Comparison of ENCODE assay signal across 8 cellular contexts in the genomic region with DNA sequence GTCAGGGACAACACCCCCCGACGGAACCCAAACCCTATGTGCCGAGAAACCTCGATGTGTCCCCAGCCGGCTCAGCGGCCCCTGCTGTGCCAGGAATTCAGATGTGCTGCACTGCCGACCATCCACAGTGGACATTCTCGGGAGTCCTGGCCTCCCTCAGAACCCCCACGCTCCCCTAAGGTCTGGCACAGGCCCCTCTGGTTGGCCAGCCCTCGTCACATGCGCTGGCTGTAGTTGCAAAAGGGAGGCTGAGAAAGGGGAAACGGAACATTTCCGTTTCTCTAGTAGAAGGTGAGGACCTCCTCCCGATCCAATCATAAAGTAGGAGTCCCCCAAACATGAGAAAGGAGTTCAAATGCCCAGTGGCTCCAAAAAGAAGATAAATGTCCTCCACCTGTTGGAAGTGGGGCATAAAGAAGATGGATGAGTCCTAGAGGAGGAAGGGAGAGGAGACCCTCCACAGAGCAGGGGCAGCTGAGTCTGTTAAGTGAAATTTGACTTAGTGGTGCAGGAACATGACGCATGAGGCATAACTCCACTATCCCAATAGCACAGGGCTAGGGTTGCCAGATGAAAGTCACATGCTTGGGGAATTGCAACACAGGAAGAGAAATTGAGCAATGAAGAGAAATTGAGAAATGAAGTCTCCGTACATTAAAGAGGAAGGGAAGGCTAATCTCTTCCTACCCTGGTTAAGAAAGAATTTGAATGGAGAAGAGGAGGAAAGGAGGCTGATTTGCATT. TPM values are rescaled to one million over a fixed set of nuclear protein-coding genes. Genes with fewer than 3 reads are reported as not detected.
DNase-seq lines count a peak whose midpoint lies in the region; ATAC-seq and TF ChIP-seq lines count a peak whose summit lies in the region.

No MANE protein-coding gene starts in this region.

- peak; percentile 9 for TF ChIP-seq CTCF in neutrophil (IDR thresholded peaks at IDR 0.05)
- TF ChIP-seq CTCF in activated CD8-positive, alpha-beta T cell treated with anti-CD3 and anti-CD28 coated beads for 36 hours (IDR thresholded peaks at IDR 0.05): no peak

- no peaks in the 10 kb centered on the region for H3K9me3 Mint-ChIP-seq in activated CD8-positive, alpha-beta T cell treated with anti-CD3 and anti-CD28 coated beads for 36 hours

- H3K36me3 Mint-ChIP-seq in activated CD8-positive, alpha-beta T cell treated with anti-CD3 and anti-CD28 coated beads for 36 hours (ENCODE audit: low read depth): no peaks in the 10 kb centered on the region

- CTCF ChIA-PET in activated CD8-positive, alpha-beta T cell treated with anti-CD3 and anti-CD28 coated beads for 36 hours (lab: Charles Lee): interaction anchor here (0.9 to 1.6 kb wide), 6 partner anchors 8 to 357 kb away, joined by 3 to 13 read pairs (median 4); no protein-coding TSS in a partner anchor

- intact Hi-C loops in activated CD8-positive, alpha-beta T cell treated with anti-CD3 and anti-CD28 coated beads for 36 hours (cut with micrococcal nuclease): loop anchor here (2.0 to 10.0 kb wide), 2 partner anchors 50 to 88 kb away; partner anchors contain the start of gene WSB1

- POLR2A ChIA-PET in activated CD8-positive, alpha-beta T cell treated with anti-CD3 and anti-CD28 coated beads for 36 hours (lab: Charles Lee): no interaction called here

- no peaks in the 10 kb centered on the region for H3K9me3 ChIP-seq in neutrophil

- peak overlapping the region; percentile 95 for H3K27ac ChIP-seq in neutrophil

- H3K27ac Mint-ChIP-seq in activated CD8-positive, alpha-beta T cell treated with anti-CD3 and anti-CD28 coated beads for 36 hours: no peak overlapping the region

- H3K4me1 Mint-ChIP-seq in activated CD8-positive, alpha-beta T cell treated with anti-CD3 and anti-CD28 coated beads for 36 hours (ENCODE audit: low read depth): peaks cover 11% of the 10 kb centered on the region

- H3K4me3 ChIP-seq in neutrophil (ENCODE audit: low read depth in 1 of 2, low read length in 1 of 2): peak overlapping the region; percentile 42 to 52

- H3K4me3 Mint-ChIP-seq in activated CD8-positive, alpha-beta T cell treated with anti-CD3 and anti-CD28 coated beads for 36 hours: no peak overlapping the region

- H3K4me1 ChIP-seq in neutrophil (ENCODE audit: control insufficient read depth in 1 of 2, insufficient read depth in 1 of 2, low read depth in 1 of 2, low read length in 1 of 2): peaks cover 69% of the 10 kb centered on the region in 2 experiments

- no peaks in the 10 kb centered on the region for H3K36me3 ChIP-seq in neutrophil

- DNase-seq in Daoy (ENCODE audit: low read depth) (peak; percentile 42), RPMI7951 (ENCODE audit: low read depth) (peak; percentile 74), fibroblast of peridontal ligament (ENCODE audit: extremely low read depth) (peak; percentile 99), NCI-H524 treated with DMSO at 0.1 percent for 48 hours (lab: John Stamatoyannopoulos, UW) (no peak)
- no peak for DNase-seq in activated naive CD4-positive, alpha-beta T cell (lab: John Stamatoyannopoulos, UW)
- no peak for DNase-seq in activated CD8-positive, alpha-beta T cell treated with anti-CD3 and anti-CD28 coated beads for 36 hours

- no peaks in the 10 kb centered on the region for H3K27me3 ChIP-seq in neutrophil

- H3K27me3 Mint-ChIP-seq in activated CD8-positive, alpha-beta T cell treated with anti-CD3 and anti-CD28 coated beads for 36 hours: peaks cover 9% of the 10 kb centered on the region

- ATAC-seq in HG02981 (IDR thresholded peaks at IDR 0.05; ENCODE audit: unreplicated experiment): no peak
- no peak for ATAC-seq in activated CD8-positive, alpha-beta T cell treated with anti-CD3 and anti-CD28 coated beads for 36 hours

RNA-seq across cellular contexts. Expression of gene WSB1, which starts 49.3 kb away (rescaled TPM):
- total RNA-seq in Daoy (2014; rRNA removed; shearing (Covaris generic)): 55.6 and 56.7 TPM in 2 replicates
- total RNA-seq in RPMI7951 (2014; rRNA removed; shearing (Covaris generic)): 55.2 and 106 TPM in 2 replicates
- 100 to 1,000 TPM; 224 to 231 TPM for total RNA-seq in activated CD8-positive, alpha-beta T cell treated with anti-CD3 and anti-CD28 coated beads for 36 hours

Comparison
In these comparisons a context has a peak if more than half of its experiments do, and no peak if none do; other contexts are left out.
1. DNase-seq: peak in Daoy (single experiment), RPMI7951 (single experiment) and fibroblast of peridontal ligament (single experiment); none in activated naive CD4-positive, alpha-beta T cell (0 of 4), activated CD8-positive, alpha-beta T cell treated with anti-CD3 and anti-CD28 coated beads for 36 hours (single experiment) and NCI-H524 treated with DMSO at 0.1 percent for 48 hours (single experiment).